12 cellular contexts compared by ENCODE assay signal in the genomic region with DNA sequence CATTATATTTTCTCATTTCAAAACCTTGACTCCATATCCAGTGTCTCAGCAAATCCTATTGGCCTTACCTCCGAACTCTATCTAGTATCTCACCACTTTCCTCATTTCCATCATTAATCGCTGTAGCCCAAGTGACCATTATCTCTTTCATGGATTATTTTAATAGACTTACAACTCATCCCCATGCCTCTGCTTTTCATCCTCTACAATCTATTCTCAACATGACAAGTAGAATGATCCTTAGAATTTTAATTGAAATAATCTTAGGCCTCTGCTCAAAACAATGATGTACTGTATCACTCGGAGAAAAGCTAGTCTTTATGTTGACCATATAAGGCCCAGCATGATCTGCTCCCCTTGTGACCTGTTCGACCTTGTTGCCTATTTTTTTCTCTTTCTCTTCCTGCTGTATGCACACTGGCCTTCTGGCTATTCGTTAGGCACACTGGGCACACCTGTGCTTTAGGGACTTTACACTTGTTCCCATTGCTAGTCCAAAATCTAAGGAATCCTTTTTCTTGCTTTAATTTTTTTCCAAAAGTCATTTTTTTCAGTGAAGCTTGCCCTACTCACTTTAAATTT. TPM values are rescaled to one million over a fixed set of nuclear protein-coding genes. Genes with fewer than 3 reads are reported as not detected.
DNase-seq lines count a peak whose midpoint lies in the region; ATAC-seq and TF ChIP-seq lines count a peak whose summit lies in the region.
"Had no signal": no experiment of that assay in that cellular context is flagged by ENCODE, and none has a peak within 500 bp of the region (broad histone marks: within the 10 kb centered on the region; RNA-seq: fewer than 3 reads in every experiment).

No MANE protein-coding gene starts in this region.

- no peaks in the 10 kb centered on the region for H3K79me2 ChIP-seq in hepatocyte

- no peaks in the 10 kb centered on the region for H4K20me1 ChIP-seq in hepatocyte (ENCODE audit: insufficient read depth, poor library complexity, severe bottlenecking)

- H3K4me1 ChIP-seq in Peyer's patch = peaks cover 3 to 27% (median 11%) of the 10 kb centered on the region in 4 donors
- H3K4me1 ChIP-seq in hepatocyte (ENCODE audit: insufficient read depth) = peaks cover 7% of the 10 kb centered on the region
- no peaks in the 10 kb centered on the region for H3K4me1 ChIP-seq in psoas muscle

- WGBS in hepatocyte (ENCODE audit: low lambda C conversion rate, missing lambda C conversion rate) = 87% methylated on average over 5 of the region's 5 CpGs
- 87 to 92% (median 90%) methylated on average over 5 of the region's 5 CpGs for WGBS in psoas muscle, 3 donors

- H3K9me3 Mint-ChIP-seq in activated CD4-positive, alpha-beta T cell treated with anti-CD3 and anti-CD28 coated beads, Interleukin-2, amount 10 ng/mL, durations not matched to agents 7 days and 5 days = no peaks in the 10 kb centered on the region
- H3K9me3 Mint-ChIP-seq in stimulated activated naive B cell treated with anti-CD40 and anti-IgM and Interleukin-4, amounts not matched to agents 10 μg/mL and 1 μg/mL and 100 μg/mL, for 72 hours = peaks cover 0 to 1% of the 10 kb centered on the region in 2 donors

- H3K27ac Mint-ChIP-seq in activated CD4-positive, alpha-beta T cell treated with anti-CD3 and anti-CD28 coated beads, Interleukin-2, amount 10 ng/mL, durations not matched to agents 7 days and 5 days = peak overlapping the region; percentile 88
- peak overlapping the region; percentile 95 for H3K27ac Mint-ChIP-seq in stimulated activated naive B cell treated with anti-CD40 and anti-IgM and Interleukin-4, amounts not matched to agents 10 μg/mL and 1 μg/mL and 100 μg/mL, for 72 hours

- H3K36me3 ChIP-seq in Peyer's patch = no peaks in the 10 kb centered on the region
- no peaks in the 10 kb centered on the region for H3K36me3 ChIP-seq in hepatocyte (replicated peaks; ENCODE audit: insufficient read depth, low read depth)
- no peaks in the 10 kb centered on the region for H3K36me3 ChIP-seq in psoas muscle (ENCODE audit: insufficient read depth in 1 of 2, low read depth in 1 of 2)
- H3K36me3 ChIP-seq: vagina had no signal

- H3K27me3 ChIP-seq in Peyer's patch (no peaks in the 10 kb centered on the region), hepatocyte (no peaks in the 10 kb centered on the region), psoas muscle (ENCODE audit: insufficient read depth in 3 of 3, low read length in 2 of 3) (no peaks in the 10 kb centered on the region)
- H3K27me3 ChIP-seq: vagina had no signal

- intact Hi-C loops in psoas muscle (cut with DNase I) = loop anchor here in 1 of 2 donors (5.0 kb wide), 1 partner anchor 53 kb away; a partner anchor contains a TSS

- no peak for TF ChIP-seq POLR2A in Peyer's patch (IDR thresholded peaks at IDR 0.05)

- H3K9me2 ChIP-seq in hepatocyte (replicated peaks; ENCODE audit: insufficient read depth) = no peaks in the 10 kb centered on the region

- H3K4me3 ChIP-seq in Peyer's patch (peak overlapping the region in 2 of 4 donors; percentile 10 to 35), hepatocyte (no peak overlapping the region), psoas muscle (no peak overlapping the region)
- H3K4me3 ChIP-seq: GM23248, vagina had no signal

- no peak for DNase-seq in activated CD4-positive, alpha-beta T cell treated with anti-CD3 and anti-CD28 coated beads, Interleukin-2, amount 10 ng/mL, durations not matched to agents 7 days and 5 days
- no peak for DNase-seq in activated CD4-positive, alpha-beta T cell treated with anti-CD3 and anti-CD28 coated beads for 4 hours
- DNase-seq in Peyer's patch (no peak), hepatocyte (ENCODE audit: low spot score) (no peak), psoas muscle (no peak)
- DNase-seq in stimulated activated naive B cell treated with anti-CD40 and anti-IgM and Interleukin-4, amounts not matched to agents 10 μg/mL and 1 μg/mL and 100 μg/mL, for 72 hours = no peak
- no peak for DNase-seq in stimulated activated naive CD4-positive, alpha-beta T cell (lab: John Stamatoyannopoulos, UW)
- DNase-seq: activated CD4-positive, CD25-positive, alpha-beta regulatory T cell treated with anti-CD3 and anti-CD28 coated beads, Interleukin-2, amount 50 U/mL, for 72 hours; GM23248; NCI-H1694 had no signal

- H2AFZ ChIP-seq in hepatocyte = peak overlapping the region; percentile 33
- H2AFZ ChIP-seq: GM23248 had no signal

- H3K36me3 Mint-ChIP-seq in activated CD4-positive, alpha-beta T cell treated with anti-CD3 and anti-CD28 coated beads, Interleukin-2, amount 10 ng/mL, durations not matched to agents 7 days and 5 days (ENCODE audit: low read depth) = peaks cover 48% of the 10 kb centered on the region
- peaks cover 7 to 34% of the 10 kb centered on the region in 2 donors for H3K36me3 Mint-ChIP-seq in stimulated activated naive B cell treated with anti-CD40 and anti-IgM and Interleukin-4, amounts not matched to agents 10 μg/mL and 1 μg/mL and 100 μg/mL, for 72 hours

- TF ChIP-seq CTCF in Peyer's patch (IDR thresholded peaks at IDR 0.05) (no peak), hepatocyte (IDR thresholded peaks at IDR 0.05; ENCODE audit: poor library complexity) (no peak), psoas muscle (IDR thresholded peaks at IDR 0.05) (no peak)

- no peaks in the 10 kb centered on the region for H3K27me3 Mint-ChIP-seq in activated CD4-positive, alpha-beta T cell treated with anti-CD3 and anti-CD28 coated beads, Interleukin-2, amount 10 ng/mL, durations not matched to agents 7 days and 5 days
- H3K27me3 Mint-ChIP-seq in stimulated activated naive B cell treated with anti-CD40 and anti-IgM and Interleukin-4, amounts not matched to agents 10 μg/mL and 1 μg/mL and 100 μg/mL, for 72 hours = no peaks in the 10 kb centered on the region

- CTCF ChIA-PET in activated CD4-positive, alpha-beta T cell treated with anti-CD3 and anti-CD28 coated beads, Interleukin-2, amount 10 ng/mL, durations not matched to agents 7 days and 5 days (lab: Charles Lee) = no interaction called here

- H3K4me2 ChIP-seq in hepatocyte = peak overlapping the region; percentile 38

- POLR2A ChIA-PET in activated CD4-positive, alpha-beta T cell treated with anti-CD3 and anti-CD28 coated beads, Interleukin-2, amount 10 ng/mL, durations not matched to agents 7 days and 5 days (lab: Charles Lee) = no interaction called here

- H3K9me3 ChIP-seq in Peyer's patch (no peaks in the 10 kb centered on the region), hepatocyte (ENCODE audit: low read depth) (no peaks in the 10 kb centered on the region), psoas muscle (no peaks in the 10 kb centered on the region)
- H3K9me3 ChIP-seq: vagina had no signal

- H3K4me1 Mint-ChIP-seq in activated CD4-positive, alpha-beta T cell treated with anti-CD3 and anti-CD28 coated beads, Interleukin-2, amount 10 ng/mL, durations not matched to agents 7 days and 5 days = peaks cover 72% of the 10 kb centered on the region
- H3K4me1 Mint-ChIP-seq in stimulated activated naive B cell treated with anti-CD40 and anti-IgM and Interleukin-4, amounts not matched to agents 10 μg/mL and 1 μg/mL and 100 μg/mL, for 72 hours = peaks cover 49 to 85% of the 10 kb centered on the region in 2 donors

- H3K27ac ChIP-seq in Peyer's patch (peak overlapping the region; percentile 76 to 83 (median 78)), hepatocyte (peak overlapping the region; percentile 82), psoas muscle (no peak overlapping the region)
- H3K27ac ChIP-seq: GM23248, vagina had no signal

- H3K4me3 Mint-ChIP-seq in activated CD4-positive, alpha-beta T cell treated with anti-CD3 and anti-CD28 coated beads, Interleukin-2, amount 10 ng/mL, durations not matched to agents 7 days and 5 days = peak overlapping the region; percentile 38
- H3K4me3 Mint-ChIP-seq in stimulated activated naive B cell treated with anti-CD40 and anti-IgM and Interleukin-4, amounts not matched to agents 10 μg/mL and 1 μg/mL and 100 μg/mL, for 72 hours = peak overlapping the region; percentile 66 to 71

- peak in 1 of 2 donors; percentile 36 for ATAC-seq in stimulated activated naive B cell treated with anti-CD40 and anti-IgM and Interleukin-4, amounts not matched to agents 10 μg/mL and 1 μg/mL and 100 μg/mL, for 72 hours (replicated peaks)
- no peak for ATAC-seq in psoas muscle
- no peak for ATAC-seq in HG02571 (IDR thresholded peaks at IDR 0.05; ENCODE audit: unreplicated experiment)

RNA-seq across cellular contexts. Expression of a gene that starts 21.4 kb away (rescaled TPM):
- total RNA-seq in activated CD4-positive, alpha-beta T cell treated with anti-CD3 and anti-CD28 coated beads, Interleukin-2, amount 10 ng/mL, durations not matched to agents 7 days and 5 days = 10 to 100 TPM; 12.5 to 18.5 TPM
- total RNA-seq in Peyer's patch (10 to 100 TPM in 2 of 4 donors, 1 to 10 TPM in 2; 5.8 to 27.5 (median 11.9) TPM), hepatocyte (3.5 and 4.3 TPM in 2 replicates), psoas muscle (10 to 100 TPM in 3 of 4 donors, 1 to 10 TPM in 1; 9.4 to 13.6 (median 11.4) TPM)
- polyA plus RNA-seq in hepatocyte (10.6 and 12.4 TPM in 2 replicates), psoas muscle (10 to 100 TPM; 17.1 to 22.4 (median 18.8) TPM)

RNA-seq across cellular contexts. Expression of a gene that starts 52.8 kb away (rescaled TPM):
- total RNA-seq in activated CD4-positive, alpha-beta T cell treated with anti-CD3 and anti-CD28 coated beads, Interleukin-2, amount 10 ng/mL, durations not matched to agents 7 days and 5 days = 100 to 1,000 TPM; 120 to 121 TPM
- total RNA-seq in Peyer's patch (10 to 100 TPM in 3 of 4 donors, 1 to 10 TPM in 1; 8.8 to 45.4 (median 22.1) TPM), hepatocyte (22.2 and 24.5 TPM in 2 replicates), psoas muscle (1 to 10 TPM; 1.4 to 2.6 (median 1.5) TPM)
- polyA plus RNA-seq in hepatocyte (27.7 and 31.0 TPM in 2 replicates), psoas muscle (under 1 TPM; 0.82 to 0.91 (median 0.89) TPM)
